Comparison of ENCODE assay signal across 32 cellular contexts in the genomic region with DNA sequence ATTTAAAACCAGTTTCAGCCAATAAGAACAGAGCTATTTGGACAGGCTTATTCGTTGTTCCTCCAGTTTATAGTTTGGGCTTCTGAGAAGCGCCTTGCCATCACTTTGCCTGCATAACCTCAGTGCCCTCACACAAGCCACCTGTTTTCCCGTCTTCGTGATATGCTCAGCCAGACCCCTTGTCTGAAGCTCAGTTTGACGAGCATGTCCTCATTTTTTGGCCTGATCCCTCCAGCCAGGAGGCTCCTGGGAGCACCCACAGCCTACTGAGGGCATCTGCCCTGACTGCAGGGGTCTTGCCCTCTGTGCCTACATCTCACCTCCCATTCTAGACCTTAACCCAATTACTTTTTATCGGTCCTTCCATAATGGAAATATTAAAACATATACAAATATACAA.
DNase-seq lines count a peak whose midpoint lies in the region; ATAC-seq and TF ChIP-seq lines count a peak whose summit lies in the region.
"Had no signal": no experiment of that assay in that cellular context is flagged by ENCODE, and none has a peak within 500 bp of the region (broad histone marks: within the 10 kb centered on the region; RNA-seq: fewer than 3 reads in every experiment).

No MANE protein-coding gene starts in this region.

- TF ChIP-seq CTCF in esophagus muscularis mucosa (IDR thresholded peaks at IDR 0.05) = no peak
- TF ChIP-seq CTCF in adrenal gland (IDR thresholded peaks at IDR 0.05) = no peak

- H3K4me1 Mint-ChIP-seq in activated CD4-positive, alpha-beta T cell treated with anti-CD3 and anti-CD28 coated beads, Interleukin-2, amount 10 ng/mL, durations not matched to agents 24 days and 14 days = peaks cover 13% of the 10 kb centered on the region
- H3K4me1 Mint-ChIP-seq in T-helper 17 cell = peaks cover 27% of the 10 kb centered on the region
- H3K4me1 Mint-ChIP-seq: stimulated activated memory B cell treated with anti-CD40 and anti-IgM and Interleukin-4, amounts not matched to agents 10 μg/mL and 1 μg/mL and 100 μg/mL, for 72 hours had no signal

- H3K4me3 Mint-ChIP-seq in activated CD4-positive, alpha-beta T cell treated with anti-CD3 and anti-CD28 coated beads, Interleukin-2, amount 10 ng/mL, durations not matched to agents 24 days and 14 days = no peak overlapping the region
- H3K4me3 Mint-ChIP-seq in T-helper 17 cell = no peak overlapping the region
- H3K4me3 Mint-ChIP-seq: activated T-cell treated with anti-CD3 and anti-CD28 coated beads, Interleukin-2, amount 50 U/mL, for 24 hours; CD4-positive, alpha-beta T cell; HFFc6; stimulated activated memory B cell treated with anti-CD40 and anti-IgM and Interleukin-4, amounts not matched to agents 10 μg/mL and 1 μg/mL and 100 μg/mL, for 72 hours had no signal

- no peaks in the 10 kb centered on the region for H3K27me3 ChIP-seq in esophagus muscularis mucosa
- no peaks in the 10 kb centered on the region for H3K27me3 ChIP-seq in skeletal muscle satellite cell (ENCODE audit: control insufficient read depth, insufficient read depth, low read length)
- no peaks in the 10 kb centered on the region for H3K27me3 ChIP-seq in adrenal gland
- H3K27me3 ChIP-seq: brain microvascular endothelial cell, MG63, neutrophil, Peyer's patch, sigmoid colon had no signal

- no peak for TF ChIP-seq EP300 in esophagus muscularis mucosa (IDR thresholded peaks at IDR 0.05)

- 78% methylated on average over 6 of the region's 6 CpGs for WGBS in esophagus muscularis mucosa
- WGBS in adrenal gland, 4 donors = 65 to 87% (median 71%) methylated on average over 6 of the region's 6 CpGs

- no peaks in the 10 kb centered on the region for H3K9me3 ChIP-seq in T-helper 17 cell (ENCODE audit: control insufficient read depth, low read length, poor library complexity, severe bottlenecking)
- no peaks in the 10 kb centered on the region for H3K9me3 ChIP-seq in esophagus muscularis mucosa
- H3K9me3 ChIP-seq in skeletal muscle satellite cell (replicated peaks; ENCODE audit: low read length) = no peaks in the 10 kb centered on the region
- no peaks in the 10 kb centered on the region for H3K9me3 ChIP-seq in adrenal gland (replicated peaks in 1 of 3)
- H3K9me3 ChIP-seq: left ventricle myocardium inferior, MG63, neutrophil, Peyer's patch, prostate gland, sigmoid colon had no signal

- H3K27ac Mint-ChIP-seq in activated CD4-positive, alpha-beta T cell treated with anti-CD3 and anti-CD28 coated beads, Interleukin-2, amount 10 ng/mL, durations not matched to agents 24 days and 14 days = no peak overlapping the region
- peak overlapping the region; percentile 79 for H3K27ac Mint-ChIP-seq in T-helper 17 cell
- H3K27ac Mint-ChIP-seq: activated T-cell treated with anti-CD3 and anti-CD28 coated beads, Interleukin-2, amount 50 U/mL, for 24 hours; HFFc6; stimulated activated memory B cell treated with anti-CD40 and anti-IgM and Interleukin-4, amounts not matched to agents 10 μg/mL and 1 μg/mL and 100 μg/mL, for 72 hours had no signal

- peak overlapping the region in 3 of 4 donors; percentile 49 to 70 (median 56) for H3K27ac ChIP-seq in esophagus muscularis mucosa (replicated peaks in 1 of 4)
- no peak overlapping the region for H3K27ac ChIP-seq in adrenal gland
- H3K27ac ChIP-seq: 22Rv1, brain microvascular endothelial cell, epithelial cell of prostate, GM23248, left ventricle myocardium inferior, neutrophil, Peyer's patch, prostate gland had no signal

- H3K36me3 ChIP-seq in esophagus muscularis mucosa (peaks cover 0 to 24% (median 16%) of the 10 kb centered on the region in 4 donors), skeletal muscle satellite cell (ENCODE audit: insufficient read depth, low read length) (peaks cover 22% of the 10 kb centered on the region), adrenal gland (replicated peaks in 1 of 2) (no peaks in the 10 kb centered on the region)
- H3K36me3 ChIP-seq: MG63, neutrophil, Peyer's patch, prostate gland had no signal

- peak overlapping the region; percentile 62 for H3K9ac ChIP-seq in skeletal muscle satellite cell (ENCODE audit: low read depth, low read length)
- H3K9ac ChIP-seq: GM23248 had no signal

- H3K4me1 ChIP-seq in esophagus muscularis mucosa (peaks cover 15 to 59% (median 54%) of the 10 kb centered on the region in 4 donors), skeletal muscle satellite cell (ENCODE audit: control insufficient read depth, insufficient read depth, low read length) (peaks cover 52% of the 10 kb centered on the region), adrenal gland (replicated peaks in 1 of 2) (peaks cover 8 to 13% of the 10 kb centered on the region in 2 donors)
- H3K4me1 ChIP-seq: Peyer's patch, prostate gland had no signal

- ATAC-seq in T-helper 17 cell (no peak), HG02973 (IDR thresholded peaks at IDR 0.05; ENCODE audit: unreplicated experiment) (no peak)
- ATAC-seq: stimulated activated memory B cell treated with anti-CD40 and anti-IgM and Interleukin-4, amounts not matched to agents 10 μg/mL and 1 μg/mL and 100 μg/mL, for 72 hours had no signal

- H3K36me3 Mint-ChIP-seq in activated CD4-positive, alpha-beta T cell treated with anti-CD3 and anti-CD28 coated beads, Interleukin-2, amount 10 ng/mL, durations not matched to agents 24 days and 14 days (ENCODE audit: low read depth) = no peaks in the 10 kb centered on the region
- peaks cover 4% of the 10 kb centered on the region for H3K36me3 Mint-ChIP-seq in T-helper 17 cell (ENCODE audit: low read depth)

- intact Hi-C loops in activated CD4-positive, alpha-beta T cell treated with anti-CD3 and anti-CD28 coated beads, Interleukin-2, amount 10 ng/mL, durations not matched to agents 24 days and 14 days (cut with micrococcal nuclease) = no loop called here
- intact Hi-C loops in esophagus muscularis mucosa (cut with DNase I) = no loop called here
- intact Hi-C loops in adrenal gland (cut with DNase I) = no loop called here

- H3K27me3 Mint-ChIP-seq in activated CD4-positive, alpha-beta T cell treated with anti-CD3 and anti-CD28 coated beads, Interleukin-2, amount 10 ng/mL, durations not matched to agents 24 days and 14 days = no peaks in the 10 kb centered on the region
- H3K27me3 Mint-ChIP-seq in T-helper 17 cell = no peaks in the 10 kb centered on the region
- H3K27me3 Mint-ChIP-seq: activated T-cell treated with anti-CD3 and anti-CD28 coated beads, Interleukin-2, amount 50 U/mL, for 24 hours; CD4-positive, alpha-beta T cell; stimulated activated memory B cell treated with anti-CD40 and anti-IgM and Interleukin-4, amounts not matched to agents 10 μg/mL and 1 μg/mL and 100 μg/mL, for 72 hours had no signal

- TF ChIP-seq POLR2A in esophagus muscularis mucosa (IDR thresholded peaks at IDR 0.05; ENCODE audit: low read depth) = no peak
- no peak for TF ChIP-seq POLR2A in adrenal gland (IDR thresholded peaks at IDR 0.05)

- no peaks in the 10 kb centered on the region for H3K9me3 Mint-ChIP-seq in activated CD4-positive, alpha-beta T cell treated with anti-CD3 and anti-CD28 coated beads, Interleukin-2, amount 10 ng/mL, durations not matched to agents 24 days and 14 days
- H3K9me3 Mint-ChIP-seq: activated T-cell treated with anti-CD3 and anti-CD28 coated beads, Interleukin-2, amount 50 U/mL, for 24 hours; CD4-positive, alpha-beta T cell; HFFc6; stimulated activated memory B cell treated with anti-CD40 and anti-IgM and Interleukin-4, amounts not matched to agents 10 μg/mL and 1 μg/mL and 100 μg/mL, for 72 hours had no signal

- H3K4me2 ChIP-seq in skeletal muscle satellite cell (ENCODE audit: low read length) = peak overlapping the region; percentile 66

- DNase-seq in activated CD4-positive, alpha-beta T cell treated with anti-CD3 and anti-CD28 coated beads, Interleukin-2, amount 10 ng/mL, durations not matched to agents 24 days and 14 days = peak; percentile 45
- no peak for DNase-seq in activated CD4-positive, alpha-beta T cell treated with anti-CD3 and anti-CD28 coated beads for 4 hours
- DNase-seq in T-helper 17 cell (no peak), esophagus muscularis mucosa (ENCODE audit: extremely low spot score) (peak; percentile 70), HPDE6-E6E7 (ENCODE audit: extremely low spot score) (no peak), adrenal gland (no peak)
- DNase-seq: activated gamma-delta T cell treated with Interleukin-2 at 50 U/mL for 16 hours; activated T-cell treated with anti-CD3 and anti-CD28 coated beads, Interleukin-2, amount 50 U/mL, for 24 hours; brain microvascular endothelial cell; CD4-positive, alpha-beta T cell; DND-41; effector CD4-positive, alpha-beta T cell; GM23248; head of caudate nucleus; HFFc6; left ventricle myocardium inferior; MG63; NCI-H1105; NCI-H187; NCI-H446 treated with DMSO at 0.1 percent for 48 hours; NCI-H774; Peyer's patch; SIG-M5; stimulated activated CD4-positive, alpha-beta T cell treated with anti-CD3 and anti-CD28 coated beads, Interleukin-4, amount 100 ng/mL, for 4 hours had no signal

- H3K4me3 ChIP-seq in esophagus muscularis mucosa = no peak overlapping the region
- H3K4me3 ChIP-seq in skeletal muscle satellite cell (ENCODE audit: low read length) = no peak overlapping the region
- no peak overlapping the region for H3K4me3 ChIP-seq in adrenal gland
- H3K4me3 ChIP-seq: GM23248, left ventricle myocardium inferior, MG63, Peyer's patch, prostate gland, sigmoid colon had no signal

Comparison
In these comparisons a context has a peak if more than half of its experiments do, and no peak if none do; other contexts are left out.
1. DNase-seq: peak in activated CD4-positive, alpha-beta T cell treated with anti-CD3 and anti-CD28 coated beads, Interleukin-2, amount 10 ng/mL, durations not matched to agents 24 days and 14 days (single experiment) and esophagus muscularis mucosa (single experiment); none in activated CD4-positive, alpha-beta T cell treated with anti-CD3 and anti-CD28 coated beads for 4 hours (0 of 2), T-helper 17 cell (0 of 3), HPDE6-E6E7 (single experiment) and adrenal gland (0 of 7).
2. H3K27ac ChIP-seq: peak in esophagus muscularis mucosa (3 of 4); none in adrenal gland (0 of 5).